17 cellular contexts compared by ENCODE assay signal in genomic region chr14:69096766-69097475, GRCh38. TPM values are rescaled to one million over a fixed set of nuclear protein-coding genes. Genes with fewer than 3 reads are reported as not detected.
DNase-seq lines count a peak whose midpoint lies in the region; ATAC-seq and TF ChIP-seq lines count a peak whose summit lies in the region.
"Had no signal": no experiment of that assay in that cellular context is flagged by ENCODE, and none has a peak within 500 bp of the region (broad histone marks: within the 10 kb centered on the region; RNA-seq: fewer than 3 reads in every experiment).

No MANE protein-coding gene starts in this region.

- H3K27ac Mint-ChIP-seq in HFFc6, result peak overlapping the region; percentile 49
- H3K27ac Mint-ChIP-seq: activated naive CD8-positive, alpha-beta T cell treated with anti-CD3 and anti-CD28 coated beads, Interleukin-2, amount 50 U/mL, for 24 hours had no signal

- in situ Hi-C loops in astrocyte of the spinal cord (cut with HindIII; ENCODE audit: low sequenced_read_pairs), result no loop called here
- in situ Hi-C loops in gastrocnemius medialis (cut with MboI; ENCODE audit: low sequenced_read_pairs in 4 of 4), result loop anchor here in 2 of 4 donors (5.0 kb wide), 1 partner anchor 185 kb away; no protein-coding TSS in a partner anchor

- DNase-seq in HFFc6, result no peak
- peak; percentile 21 for DNase-seq in astrocyte of the spinal cord (ENCODE audit: low read depth, low spot score)
- DNase-seq in left kidney (ENCODE audit: low read depth, low spot score), result peak; percentile 79
- no peak for DNase-seq in RPMI8226
- no peak for DNase-seq in gastrocnemius medialis
- DNase-seq: activated CD4-positive, alpha-beta T cell treated with anti-CD3 and anti-CD28 coated beads for 48 hours; activated naive CD8-positive, alpha-beta T cell treated with anti-CD3 and anti-CD28 coated beads, Interleukin-2, amount 50 U/mL, for 24 hours; DMS79; hippocampal formation; left lung; Right ventricle myocardium superior; stimulated activated CD4-positive, alpha-beta T cell treated with anti-CD3 and anti-CD28 coated beads, Interleukin-4, amount 100 ng/mL, for 1 hour; T-helper 9 cell had no signal

- H3K27me3 Mint-ChIP-seq in HFFc6 (ENCODE audit: insufficient read depth), result peaks cover 1% of the 10 kb centered on the region
- H3K27me3 Mint-ChIP-seq: activated naive CD8-positive, alpha-beta T cell treated with anti-CD3 and anti-CD28 coated beads, Interleukin-2, amount 50 U/mL, for 24 hours had no signal

- peak overlapping the region; percentile 5 for H3K27ac ChIP-seq in temporal lobe (ENCODE audit: low read depth, low read length)
- no peak overlapping the region for H3K27ac ChIP-seq in gastrocnemius medialis
- H3K27ac ChIP-seq: BLaER1 had no signal

- intact Hi-C loops in gastrocnemius medialis (cut with DNase I; ENCODE audit: low total_unique reads), result no loop called here

- TF ChIP-seq POLR2A in gastrocnemius medialis (IDR thresholded peaks at IDR 0.05), result no peak

- H3K4me3 ChIP-seq in astrocyte of the spinal cord (ENCODE audit: low read depth, low read length), result no peak overlapping the region
- no peak overlapping the region for H3K4me3 ChIP-seq in gastrocnemius medialis
- H3K4me3 ChIP-seq: BLaER1, left lung had no signal

- no peak overlapping the region for H3K4me3 Mint-ChIP-seq in HFFc6
- H3K4me3 Mint-ChIP-seq: activated naive CD8-positive, alpha-beta T cell treated with anti-CD3 and anti-CD28 coated beads, Interleukin-2, amount 50 U/mL, for 24 hours had no signal

- no peaks in the 10 kb centered on the region for H3K9me3 Mint-ChIP-seq in HFFc6
- H3K9me3 Mint-ChIP-seq: activated naive CD8-positive, alpha-beta T cell treated with anti-CD3 and anti-CD28 coated beads, Interleukin-2, amount 50 U/mL, for 24 hours had no signal

- H3K27me3 ChIP-seq in gastrocnemius medialis, result no peaks in the 10 kb centered on the region
- H3K27me3 ChIP-seq: BLaER1, left lung had no signal

- no peak for TF ChIP-seq CTCF in HFFc6 (IDR thresholded peaks at IDR 0.05)
- TF ChIP-seq CTCF in astrocyte of the spinal cord (IDR thresholded peaks at IDR 0.05; ENCODE audit: low read depth, low read length), result no peak
- no peak for TF ChIP-seq CTCF in gastrocnemius medialis (IDR thresholded peaks at IDR 0.05 in 4 of 5, conservative IDR thresholded peaks at IDR 0.05 in 1 of 5)

- peaks cover 0 to under 1% of the 10 kb centered on the region in 2 donors for H3K36me3 ChIP-seq in gastrocnemius medialis

- H3K36me3 Mint-ChIP-seq in HFFc6 (ENCODE audit: low read depth), result no peaks in the 10 kb centered on the region

- no peaks in the 10 kb centered on the region for H3K9me3 ChIP-seq in gastrocnemius medialis
- H3K9me3 ChIP-seq: BLaER1, left lung had no signal

- no peak for ATAC-seq in HG03354 (IDR thresholded peaks at IDR 0.05; ENCODE audit: poor library complexity, severe bottlenecking, unreplicated experiment)
- ATAC-seq in gastrocnemius medialis, result no peak
- ATAC-seq: activated naive CD8-positive, alpha-beta T cell treated with anti-CD3 and anti-CD28 coated beads, Interleukin-2, amount 50 U/mL, for 24 hours; HepG2; left lung had no signal

- peaks cover 0 to 6% of the 10 kb centered on the region in 2 donors for H3K4me1 ChIP-seq in gastrocnemius medialis
- H3K4me1 ChIP-seq: BLaER1 had no signal

- peaks cover 65% of the 10 kb centered on the region for H3K4me1 Mint-ChIP-seq in HFFc6 (ENCODE audit: low read depth)

RNA-seq across cellular contexts. Expression of gene DCAF5, which starts 56.0 kb away (rescaled TPM):
- 10 to 100 TPM; 23.4 to 34.7 (median 27.0) TPM for total RNA-seq in HFFc6 (2021; fragmentation: NEBNext Ultra II Directional; extraction: Animal tissue kit (Norgen Biotek cat#: 25700))
- total RNA-seq in temporal lobe, result 32.7 TPM
- 10 to 100 TPM; 45.9 to 96.6 (median 66.8) TPM for total RNA-seq in gastrocnemius medialis

Comparison
In these comparisons a context has a peak if more than half of its experiments do, and no peak if none do; other contexts are left out.
1. DNase-seq: peak in astrocyte of the spinal cord (single experiment) and left kidney (single experiment); none in HFFc6 (single experiment), RPMI8226 (single experiment) and gastrocnemius medialis (0 of 2).